ENCODE assay signal across 30 cellular contexts in the genomic region with DNA sequence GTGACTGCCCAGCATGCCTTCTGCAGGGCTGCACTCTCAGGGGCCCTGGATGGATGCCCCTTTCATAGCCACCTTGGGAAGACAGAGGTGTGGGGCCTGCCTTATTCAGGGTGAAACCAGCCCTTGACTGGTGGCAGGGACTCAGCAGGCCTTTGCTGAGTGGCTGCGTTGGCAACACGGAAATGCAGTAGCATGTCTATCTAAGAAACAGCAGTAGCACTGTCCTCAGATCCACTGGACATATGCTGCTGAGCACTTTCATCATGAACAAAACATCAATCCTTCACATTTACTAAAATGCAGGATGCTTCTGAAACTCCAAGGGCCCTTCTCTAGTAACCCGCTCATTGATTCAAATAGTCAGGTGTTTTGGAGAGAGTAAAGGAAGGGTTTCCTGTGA. TPM values are rescaled to one million over a fixed set of nuclear protein-coding genes. Genes with fewer than 3 reads are reported as not detected.
"Had no signal": no experiment of that assay in that cellular context is flagged by ENCODE, and none has a peak within 500 bp of the region (broad histone marks: within the 10 kb centered on the region; RNA-seq: fewer than 3 reads in every experiment).

No MANE protein-coding gene starts in this region.

- H3K27ac ChIP-seq: dorsolateral prefrontal cortex, heart left ventricle, neutrophil, ovary, right atrium auricular region, sigmoid colon, skin epidermis, thoracic aorta, transverse colon had no signal

- H3K36me3 ChIP-seq: heart left ventricle, neutrophil, ovary, right atrium auricular region, sigmoid colon, thoracic aorta, transverse colon had no signal

- H3K4me3 ChIP-seq: dorsolateral prefrontal cortex, heart left ventricle, mucosa of descending colon, ovary, right atrium auricular region, sigmoid colon, skin epidermis, thoracic aorta, transverse colon had no signal

- H3K27me3 ChIP-seq: ovary had no signal

- FAIRE-seq: islet of Langerhans had no signal

- H3K9me3 ChIP-seq: heart left ventricle, mucosa of descending colon, neutrophil, ovary, right atrium auricular region, sigmoid colon, thoracic aorta, transverse colon had no signal

- ATAC-seq: left lobe of liver; stimulated activated naive CD8-positive, alpha-beta T cell treated with anti-CD3 and anti-CD28 coated beads, Interleukin-15, amount 100 ng/mL, for 72 hours had no signal

- DNase-seq: cortex of kidney; dorsolateral prefrontal cortex; effector CD8-positive, alpha-beta T cell; foreskin melanocyte; hippocampal formation; kidney glomerular epithelial cell; mammary epithelial cell; mucosa of descending colon; naive thymus-derived CD8-positive, alpha-beta T cell; ovary; sigmoid colon; stimulated activated CD4-positive, alpha-beta T cell treated with anti-CD3 and anti-CD28 coated beads, Interleukin-2, amount 100 ng/mL, for 24 hours; stimulated activated CD4-positive, alpha-beta T cell treated with anti-CD3 and anti-CD28 coated beads, Interleukin-4, amount 100 ng/mL, for 4 hours; stimulated activated naive B cell treated with anti-CD40 and anti-IgM and Interleukin-4, amounts not matched to agents 10 μg/mL and 1 μg/mL and 100 μg/mL, for 72 hours; stimulated activated naive CD8-positive, alpha-beta T cell treated with anti-CD3 and anti-CD28 coated beads, Interleukin-15, amount 100 ng/mL, for 72 hours; transverse colon had no signal

RNA-seq across cellular contexts. Expression of gene TBXT, which starts 4.9 kb away (rescaled TPM):
- total RNA-seq: glomerular endothelial cell; left lobe of liver; lower leg skin; mammary epithelial cell; mucosa of descending colon; naive thymus-derived CD8-positive, alpha-beta T cell; ovary; posterior vena cava; right atrium auricular region; sigmoid colon; subcutaneous adipose tissue; thoracic aorta; transverse colon; ureter had no signal
- polyA plus RNA-seq: esophagus; heart left ventricle; mammary epithelial cell; naive thymus-derived CD8-positive, alpha-beta T cell; neural cell; ovary; sigmoid colon had no signal
